1 cellular context compared by ENCODE assay signal in genomic region chr15:35626531-35626930, GRCh38.
TF ChIP-seq lines count a peak whose summit lies in the region.

No MANE protein-coding gene starts in this region.

TF ChIP-seq in H1, 55 proteins besides CTCF, POLR2A, EP300 and RAD21 (continued from another document):
- TF ChIP-seq EGR1 (IDR thresholded peaks at IDR 0.05; ENCODE audit: borderline replicate concordance, low read depth, low read length) (no peak), CHD2 (IDR thresholded peaks at IDR 0.05; ENCODE audit: low read length) (no peak)
